ENCODE assay signal across 32 cellular contexts in the genomic region with DNA sequence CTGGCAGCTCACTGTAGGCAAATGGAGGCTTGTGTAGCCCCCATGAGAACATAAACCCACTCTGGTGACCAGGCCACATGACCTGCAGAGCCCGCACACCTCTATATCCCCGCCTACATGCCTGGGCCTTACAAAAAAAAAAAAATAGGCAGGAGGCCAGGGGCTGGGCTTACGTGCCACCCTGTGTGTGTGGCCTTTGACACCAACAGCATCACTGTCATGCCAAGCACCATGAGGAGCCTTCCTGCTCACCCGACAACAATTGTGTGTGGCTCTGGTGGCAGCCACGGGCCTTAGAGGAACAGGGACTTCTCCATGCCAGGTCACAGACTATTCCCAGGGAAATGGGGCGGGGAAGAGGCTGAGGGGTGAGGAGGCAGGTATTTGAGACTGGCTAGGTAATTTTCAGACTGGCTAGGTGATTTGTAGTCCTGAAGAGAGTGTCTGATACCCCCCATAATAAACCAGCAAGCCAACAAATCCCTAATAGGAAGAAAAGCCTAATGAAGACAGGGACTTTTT.
"Had no signal": no experiment of that assay in that cellular context is flagged by ENCODE, and none has a peak within 500 bp of the region (broad histone marks: within the 10 kb centered on the region; RNA-seq: fewer than 3 reads in every experiment).

No MANE protein-coding gene starts in this region.

- H3K27ac Mint-ChIP-seq: activated B cell treated with CpG ODN at 0.5 μM for 24 hours; activated naive CD4-positive, alpha-beta T cell treated with anti-CD3 and anti-CD28 coated beads for 36 hours; activated naive CD4-positive, alpha-beta T cell treated with anti-CD3 and anti-CD28 coated beads, Interleukin-2, amount 50 U/mL, for 72 hours; activated T-helper 1 cell treated with anti-CD3 and anti-CD28 coated beads, Interleukin-12 subunit alpha, Interleukin-12 subunit beta, Interleukin-2, Interleukin-4 antibody, amounts not matched to agents 30 ng/mL and 10 ng/mL and 1 ng/mL, durations not matched to agents 14 hours and 24 hours and 36 hours; T-cell; T-helper 17 cell had no signal

- H3K4me3 Mint-ChIP-seq: activated B cell treated with CpG ODN at 0.5 μM for 24 hours; activated naive CD4-positive, alpha-beta T cell treated with anti-CD3 and anti-CD28 coated beads for 36 hours; activated T-cell treated with anti-CD3 and anti-CD28 coated beads, Interleukin-2, amount 50 U/mL, for 4 hours; activated T-helper 1 cell treated with anti-CD3 and anti-CD28 coated beads, Interleukin-12 subunit alpha, Interleukin-12 subunit beta, Interleukin-2, Interleukin-4 antibody, amounts not matched to agents 30 ng/mL and 10 ng/mL and 1 ng/mL, durations not matched to agents 14 hours and 24 hours and 36 hours; T-cell; T-helper 17 cell had no signal

- DNase-seq: activated B cell treated with CpG ODN at 0.5 μM for 24 hours; activated CD4-positive, alpha-beta T cell treated with anti-CD3 and anti-CD28 coated beads for 4 hours; activated CD4-positive, alpha-beta T cell treated with anti-CD3 and anti-CD28 coated beads, Interleukin-2, amount 50 U/mL, for 4 hours; activated CD4-positive, CD25-positive, alpha-beta regulatory T cell treated with anti-CD3 and anti-CD28 coated beads, Interleukin-2, amount 50 U/mL, for 72 hours; activated CD8-positive, alpha-beta memory T cell treated with anti-CD3 and anti-CD28 coated beads, Interleukin-2, amount 50 U/mL, for 4 hours; activated gamma-delta T cell treated with Interleukin-2 at 50 U/mL for 16 hours; activated naive CD4-positive, alpha-beta T cell treated with anti-CD3 and anti-CD28 coated beads for 36 hours; activated T-cell treated with anti-CD3 and anti-CD28 coated beads for 4 hours; activated T-cell treated with anti-CD3 and anti-CD28 coated beads, Interleukin-2, amount 50 U/mL, for 4 hours; body of pancreas; NCI-H1092 treated with DMSO at 0.1 percent for 48 hours; NCI-H1417; NCI-H146; NCI-H187; NCI-H2029 treated with DMSO at 0.1 percent for 48 hours; NCI-H2107; NCI-H2171; NCI-H510A; NCI-H526; NCI-H748 treated with DMSO at 0.1 percent for 48 hours; NK-92 treated with Interleukin-12 subunit alpha and Interleukin-12 subunit beta, amount 100 ng/mL, for 24 hours; PC-9; SIG-M5; T-cell; T-helper 17 cell; T-helper 9 cell had no signal

- ATAC-seq: activated naive CD4-positive, alpha-beta T cell treated with anti-CD3 and anti-CD28 coated beads, Interleukin-2, amount 50 U/mL, for 72 hours; activated T-cell treated with anti-CD3 and anti-CD28 coated beads, Interleukin-2, amount 50 U/mL, for 4 hours; body of pancreas; Right ventricle myocardium inferior; SK-N-SH treated with all-trans-retinoic acid at 6 μM for 48 hours; T-cell; T-helper 17 cell had no signal

- H3K4me1 Mint-ChIP-seq: T-cell, T-helper 17 cell had no signal

- H3K27me3 Mint-ChIP-seq: activated B cell treated with CpG ODN at 0.5 μM for 24 hours, T-helper 17 cell had no signal

- FAIRE-seq: astrocyte, RCC 7860 had no signal
